ENCODE assay signal across 21 cellular contexts in genomic region chr9:134048582-134048968, GRCh38.
"Had no signal": no experiment of that assay in that cellular context is flagged by ENCODE, and none has a peak within 500 bp of the region (broad histone marks: within the 10 kb centered on the region; RNA-seq: fewer than 3 reads in every experiment).

No MANE protein-coding gene starts in this region.

- H3K36me3 ChIP-seq: ovary had no signal

- H3K27ac ChIP-seq: esophagus muscularis mucosa, foreskin keratinocyte, left lung, ovary, spleen, suprapubic skin, WERI-Rb-1 had no signal

- H3K4me1 ChIP-seq: foreskin keratinocyte, left lung had no signal

- DNase-seq: activated CD4-positive, alpha-beta memory T cell treated with anti-CD3 and anti-CD28 coated beads for 36 hours; activated CD4-positive, alpha-beta T cell treated with anti-CD3 and anti-CD28 coated beads, Interleukin-2, amount 10 ng/mL, durations not matched to agents 24 days and 14 days; activated CD4-positive, CD25-positive, alpha-beta regulatory T cell treated with anti-CD3 and anti-CD28 coated beads, Interleukin-2, amount 50 U/mL, for 72 hours; activated gamma-delta T cell treated with Interleukin-2 at 50 U/mL for 16 hours; activated T-cell treated with anti-CD3 and anti-CD28 coated beads, Interleukin-2, amount 50 U/mL, for 4 hours; effector CD4-positive, alpha-beta T cell; foreskin keratinocyte; mesendoderm; ovary; spleen; stimulated activated CD4-positive, alpha-beta T cell treated with anti-CD3 and anti-CD28 coated beads, Interleukin-4, amount 100 ng/mL, for 1 hour; T-helper 1 cell; WERI-Rb-1 had no signal

- H3K4me3 ChIP-seq: esophagus muscularis mucosa, left lung, lung, ovary, prostate gland, spleen, stomach, suprapubic skin, tibial nerve had no signal

- H3K9me3 ChIP-seq: esophagus muscularis mucosa, left lung, ovary, prostate gland, spleen, stomach, suprapubic skin, tibial nerve had no signal

- H3K27me3 ChIP-seq: esophagus muscularis mucosa, foreskin keratinocyte, left lung, ovary, spleen, stomach, suprapubic skin, tibial nerve had no signal

- ATAC-seq: activated T-cell treated with anti-CD3 and anti-CD28 coated beads, Interleukin-2, amount 50 U/mL, for 4 hours; activated T-helper 17 cell treated with anti-CD3 and anti-CD28 coated beads, Interleukin-2, amount 50 U/mL, for 72 hours; foreskin keratinocyte; left lung had no signal
